In genomic region chr2:133561045-133561852, GRCh38 we compare ENCODE assay signal across 8 cellular contexts. TPM values are rescaled to one million over a fixed set of nuclear protein-coding genes. Genes with fewer than 3 reads are reported as not detected.
DNase-seq lines count a peak whose midpoint lies in the region; ATAC-seq, FAIRE-seq and TF ChIP-seq lines count a peak whose summit lies in the region.

No MANE protein-coding gene starts in this region.

- TF ChIP-seq POLR2A in adrenal gland (IDR thresholded peaks at IDR 0.05), result no peak
- TF ChIP-seq POLR2A in vagina (IDR thresholded peaks at IDR 0.05), result no peak

- H3K27ac ChIP-seq in adrenal gland (no peak overlapping the region), vagina (no peak overlapping the region)

- no peaks in the 10 kb centered on the region for H3K27me3 Mint-ChIP-seq in activated CD4-positive, alpha-beta T cell treated with anti-CD3 and anti-CD28 coated beads, Interleukin-2, amount 10 ng/mL, durations not matched to agents 7 days and 5 days

- H3K27ac Mint-ChIP-seq in activated CD4-positive, alpha-beta T cell treated with anti-CD3 and anti-CD28 coated beads, Interleukin-2, amount 10 ng/mL, durations not matched to agents 7 days and 5 days, result no peak overlapping the region

- no peaks in the 10 kb centered on the region for H3K9me3 ChIP-seq in adrenal gland (replicated peaks in 1 of 3)
- H3K9me3 ChIP-seq in vagina, result no peaks in the 10 kb centered on the region

- no peak overlapping the region for H3K4me3 ChIP-seq in adrenal gland
- no peak overlapping the region for H3K4me3 ChIP-seq in vagina

- H3K9me3 Mint-ChIP-seq in activated CD4-positive, alpha-beta T cell treated with anti-CD3 and anti-CD28 coated beads, Interleukin-2, amount 10 ng/mL, durations not matched to agents 7 days and 5 days, result no peaks in the 10 kb centered on the region

- no peaks in the 10 kb centered on the region for H3K4me1 Mint-ChIP-seq in activated CD4-positive, alpha-beta T cell treated with anti-CD3 and anti-CD28 coated beads, Interleukin-2, amount 10 ng/mL, durations not matched to agents 7 days and 5 days

- H3K36me3 ChIP-seq in adrenal gland (replicated peaks in 1 of 2) (no peaks in the 10 kb centered on the region), vagina (no peaks in the 10 kb centered on the region)

- FAIRE-seq in islet of Langerhans (lab: Jason Lieb, UNC), result peak; percentile 99

- H3K4me3 Mint-ChIP-seq in activated CD4-positive, alpha-beta T cell treated with anti-CD3 and anti-CD28 coated beads, Interleukin-2, amount 10 ng/mL, durations not matched to agents 7 days and 5 days, result no peak overlapping the region

- intact Hi-C loops in adrenal gland (cut with DNase I) (no loop called here), vagina (cut with DNase I) (no loop called here)

- POLR2A ChIA-PET in activated CD4-positive, alpha-beta T cell treated with anti-CD3 and anti-CD28 coated beads, Interleukin-2, amount 10 ng/mL, durations not matched to agents 7 days and 5 days (lab: Charles Lee), result no interaction called here

- peak; percentile 29 to 68 (median 52) for TF ChIP-seq CTCF in adrenal gland (IDR thresholded peaks at IDR 0.05)
- peak; percentile 26 to 50 (median 28) for TF ChIP-seq CTCF in vagina (IDR thresholded peaks at IDR 0.05)

- H3K4me1 ChIP-seq in adrenal gland (replicated peaks in 1 of 2) (no peaks in the 10 kb centered on the region), vagina (no peaks in the 10 kb centered on the region)

- DNase-seq in COLO668 (lab: John Stamatoyannopoulos, UW; ENCODE audit: unreplicated experiment) (peak; percentile 10), NCI-H1048 (lab: John Stamatoyannopoulos, UW) (peak; percentile 40), adrenal gland (peak in 3 of 7 donors; percentile 17 to 58 (median 28)), vagina (ENCODE audit: extremely low spot score in 2 of 2) (no peak)
- no peak for DNase-seq in activated CD4-positive, alpha-beta T cell treated with anti-CD3 and anti-CD28 coated beads, Interleukin-2, amount 10 ng/mL, durations not matched to agents 7 days and 5 days

- H3K36me3 Mint-ChIP-seq in activated CD4-positive, alpha-beta T cell treated with anti-CD3 and anti-CD28 coated beads, Interleukin-2, amount 10 ng/mL, durations not matched to agents 7 days and 5 days (ENCODE audit: low read depth), result no peaks in the 10 kb centered on the region

- WGBS in adrenal gland, 4 donors, result 35 to 39% (median 37%) methylated on average over 3 of the region's 3 CpGs

- H3K27me3 ChIP-seq in adrenal gland (no peaks in the 10 kb centered on the region), vagina (no peaks in the 10 kb centered on the region)

- CTCF ChIA-PET in activated CD4-positive, alpha-beta T cell treated with anti-CD3 and anti-CD28 coated beads, Interleukin-2, amount 10 ng/mL, durations not matched to agents 7 days and 5 days (lab: Charles Lee), result no interaction called here

- ATAC-seq in GM21381 (IDR thresholded peaks at IDR 0.05; ENCODE audit: unreplicated experiment), result peak; percentile 65
- no peak for ATAC-seq in HG02763 (IDR thresholded peaks at IDR 0.05; ENCODE audit: unreplicated experiment)

RNA-seq across cellular contexts. Expression of gene NCKAP5, which starts 7.0 kb away (rescaled TPM):
- 1 to 10 TPM in 6 of 8 donors, under 1 TPM in 2; 0.06 to 2.5 (median 1.1) TPM for total RNA-seq in adrenal gland
- 1 to 10 TPM in 2 of 3 donors, under 1 TPM in 1; 0.95 to 3.1 (median 1.1) TPM for polyA plus RNA-seq in adrenal gland
- total RNA-seq in vagina, result 8.8 TPM
- not detected for total RNA-seq in activated CD4-positive, alpha-beta T cell treated with anti-CD3 and anti-CD28 coated beads, Interleukin-2, amount 10 ng/mL, durations not matched to agents 7 days and 5 days

Comparison
In these comparisons a context has a peak if more than half of its experiments do, and no peak if none do; other contexts are left out.
1. DNase-seq: peak in COLO668 (single experiment) and NCI-H1048 (single experiment); none in vagina (0 of 2) and activated CD4-positive, alpha-beta T cell treated with anti-CD3 and anti-CD28 coated beads, Interleukin-2, amount 10 ng/mL, durations not matched to agents 7 days and 5 days (single experiment).